ENCODE assay signal across 22 cellular contexts in genomic region chr13:59144700-59145099, GRCh38.
"Had no signal": no experiment of that assay in that cellular context is flagged by ENCODE, and none has a peak within 500 bp of the region (broad histone marks: within the 10 kb centered on the region; RNA-seq: fewer than 3 reads in every experiment).

No MANE protein-coding gene starts in this region.

- DNase-seq: activated CD4-positive, alpha-beta T cell treated with anti-CD3 and anti-CD28 coated beads, Interleukin-2, amount 50 U/mL, for 1 hour; activated CD8-positive, alpha-beta memory T cell treated with anti-CD3 and anti-CD28 coated beads for 24 hours; activated CD8-positive, alpha-beta memory T cell treated with anti-CD3 and anti-CD28 coated beads, Interleukin-2, amount 50 U/mL, for 48 hours; activated effector memory CD4-positive, alpha-beta T cell treated with Interleukin-2 at 50 U/mL for 16 hours; activated naive CD4-positive, alpha-beta T cell treated with anti-CD3 and anti-CD28 coated beads, Interleukin-2, amount 10 ng/mL, durations not matched to agents 7 days and 5 days; activated naive CD8-positive, alpha-beta T cell treated with anti-CD3 and anti-CD28 coated beads, Interleukin-2, amount 50 U/mL, for 24 hours; activated T-cell treated with anti-CD3 and anti-CD28 coated beads, Interleukin-2, amount 50 U/mL, for 48 hours; aorta; effector memory CD8-positive, alpha-beta T cell; esophagus squamous epithelium; head of caudate nucleus; mesendoderm; naive thymus-derived CD8-positive, alpha-beta T cell; ovary; stimulated activated CD4-positive, alpha-beta T cell treated with anti-CD3 and anti-CD28 coated beads, Interleukin-4, amount 100 ng/mL, for 4 hours; testis; upper lobe of left lung had no signal

- H3K27me3 ChIP-seq: esophagus squamous epithelium, ovary, testis, upper lobe of left lung had no signal

- H3K4me3 Mint-ChIP-seq: activated naive CD4-positive, alpha-beta T cell treated with anti-CD3 and anti-CD28 coated beads, Interleukin-2, amount 10 ng/mL, durations not matched to agents 7 days and 5 days; activated naive CD8-positive, alpha-beta T cell treated with anti-CD3 and anti-CD28 coated beads, Interleukin-2, amount 50 U/mL, for 24 hours; effector memory CD8-positive, alpha-beta T cell; naive thymus-derived CD8-positive, alpha-beta T cell; stimulated activated memory B cell treated with anti-CD40 and anti-IgM and Interleukin-4, amounts not matched to agents 10 μg/mL and 1 μg/mL and 100 μg/mL, for 72 hours; T-helper 1 cell treated with Interleukin-12 subunit alpha and Interleukin-12 subunit beta and Interleukin-4 antibody, amounts not matched to agents 30 μg/mL and 1 μg/mL, for 36 hours had no signal

- H3K4me3 ChIP-seq: esophagus squamous epithelium, ovary, smooth muscle cell, testis, upper lobe of left lung had no signal

- H3K9me3 ChIP-seq: esophagus squamous epithelium, ovary, testis, upper lobe of left lung had no signal

- H3K4me1 ChIP-seq: esophagus squamous epithelium, testis, upper lobe of left lung had no signal

- H3K27ac Mint-ChIP-seq: activated naive CD4-positive, alpha-beta T cell treated with anti-CD3 and anti-CD28 coated beads, Interleukin-2, amount 10 ng/mL, durations not matched to agents 7 days and 5 days; activated naive CD8-positive, alpha-beta T cell treated with anti-CD3 and anti-CD28 coated beads, Interleukin-2, amount 50 U/mL, for 24 hours; effector memory CD8-positive, alpha-beta T cell; naive thymus-derived CD8-positive, alpha-beta T cell; stimulated activated memory B cell treated with anti-CD40 and anti-IgM and Interleukin-4, amounts not matched to agents 10 μg/mL and 1 μg/mL and 100 μg/mL, for 72 hours; T-helper 1 cell treated with Interleukin-12 subunit alpha and Interleukin-12 subunit beta and Interleukin-4 antibody, amounts not matched to agents 30 μg/mL and 1 μg/mL, for 36 hours had no signal

- H3K9me3 Mint-ChIP-seq: activated naive CD8-positive, alpha-beta T cell treated with anti-CD3 and anti-CD28 coated beads, Interleukin-2, amount 50 U/mL, for 24 hours had no signal

- H3K27me3 Mint-ChIP-seq: activated naive CD4-positive, alpha-beta T cell treated with anti-CD3 and anti-CD28 coated beads, Interleukin-2, amount 10 ng/mL, durations not matched to agents 7 days and 5 days; activated naive CD8-positive, alpha-beta T cell treated with anti-CD3 and anti-CD28 coated beads, Interleukin-2, amount 50 U/mL, for 24 hours; effector memory CD8-positive, alpha-beta T cell; stimulated activated memory B cell treated with anti-CD40 and anti-IgM and Interleukin-4, amounts not matched to agents 10 μg/mL and 1 μg/mL and 100 μg/mL, for 72 hours had no signal

- H3K4me1 Mint-ChIP-seq: activated naive CD4-positive, alpha-beta T cell treated with anti-CD3 and anti-CD28 coated beads, Interleukin-2, amount 10 ng/mL, durations not matched to agents 7 days and 5 days; activated naive CD8-positive, alpha-beta T cell treated with anti-CD3 and anti-CD28 coated beads, Interleukin-2, amount 50 U/mL, for 24 hours; naive thymus-derived CD8-positive, alpha-beta T cell; stimulated activated memory B cell treated with anti-CD40 and anti-IgM and Interleukin-4, amounts not matched to agents 10 μg/mL and 1 μg/mL and 100 μg/mL, for 72 hours had no signal

- ATAC-seq: activated CD4-positive, CD25-positive, alpha-beta regulatory T cell treated with anti-CD3 and anti-CD28 coated beads, Interleukin-2, amount 50 U/mL, for 24 hours; activated naive CD8-positive, alpha-beta T cell treated with anti-CD3 and anti-CD28 coated beads, Interleukin-2, amount 50 U/mL, for 24 hours; effector memory CD8-positive, alpha-beta T cell; naive thymus-derived CD8-positive, alpha-beta T cell; sciatic nerve; stimulated activated memory B cell treated with anti-CD40 and anti-IgM and Interleukin-4, amounts not matched to agents 10 μg/mL and 1 μg/mL and 100 μg/mL, for 72 hours had no signal

- H3K36me3 Mint-ChIP-seq: activated naive CD4-positive, alpha-beta T cell treated with anti-CD3 and anti-CD28 coated beads, Interleukin-2, amount 10 ng/mL, durations not matched to agents 7 days and 5 days; naive thymus-derived CD8-positive, alpha-beta T cell; stimulated activated memory B cell treated with anti-CD40 and anti-IgM and Interleukin-4, amounts not matched to agents 10 μg/mL and 1 μg/mL and 100 μg/mL, for 72 hours had no signal

- H3K27ac ChIP-seq: esophagus squamous epithelium, ovary, testis, upper lobe of left lung had no signal

- H3K36me3 ChIP-seq: esophagus squamous epithelium, ovary, upper lobe of left lung had no signal
